In genomic region chr6:106223300-106223930, GRCh38 we compare ENCODE assay signal across 8 cellular contexts.
A peak's percentile ranks its signal among the peaks of the same experiment; 100 is the strongest.
DNase-seq lines count a peak whose midpoint lies in the region; ATAC-seq, FAIRE-seq and TF ChIP-seq lines count a peak whose summit lies in the region.

No MANE protein-coding gene starts in this region.

- FAIRE-seq in G401.6 (lab: Jason Lieb, UNC), result peak; percentile 87

- no peak overlapping the region for H3K4ac ChIP-seq in mesendoderm (ENCODE audit: low read depth, low read length)

- H2BK5ac ChIP-seq in mesendoderm (ENCODE audit: low read length), result no peak overlapping the region

- intact Hi-C loops in dorsolateral prefrontal cortex (cut with DNase I), result loop anchor here in 1 of 2 donors (10.0 kb wide), 1 partner anchor 739 kb away; no protein-coding TSS in a partner anchor

- H3K9ac ChIP-seq in mesendoderm (ENCODE audit: low read length), result no peak overlapping the region

- H2BK120ac ChIP-seq in mesendoderm (ENCODE audit: low read depth, low read length), result no peak overlapping the region

- no peak overlapping the region for H3K56ac ChIP-seq in mesendoderm (ENCODE audit: low read length)

- peak; percentile 45 to 84 (median 69) for TF ChIP-seq CTCF in dorsolateral prefrontal cortex (IDR thresholded peaks at IDR 0.05 in 54 of 56, conservative IDR thresholded peaks at IDR 0.05 in 2 of 56; ENCODE audit: low read depth in 1 of 56, partially characterized antibody in 56 of 56)

- no peak overlapping the region for H3K23ac ChIP-seq in mesendoderm (ENCODE audit: low read length)

- H3K36me3 ChIP-seq in mesendoderm (ENCODE audit: control insufficient read depth, insufficient read depth, low read length), result no peaks in the 10 kb centered on the region

- DNase-seq in NCI-H460 (ENCODE audit: extremely low read depth, low read depth) (peak; percentile 64), dorsolateral prefrontal cortex (peak in 6 of 10 donors; percentile 37 to 76 (median 52)), mesendoderm (peak; percentile 68)
- DNase-seq in activated CD4-positive, alpha-beta T cell treated with anti-CD3 and anti-CD28 coated beads for 48 hours, result peak; percentile 81
- DNase-seq in stimulated activated CD8-positive, alpha-beta memory T cell treated with anti-CD3 and anti-CD28 coated beads, Interleukin-4, amount 100 ng/mL, for 24 hours (ENCODE audit: low read depth), result peak; percentile 50

- no peaks in the 10 kb centered on the region for H3K4me1 ChIP-seq in mesendoderm (ENCODE audit: control insufficient read depth, low read depth, low read length)

- no peak overlapping the region for H3K4me2 ChIP-seq in mesendoderm (ENCODE audit: low read length)

- ATAC-seq in HG02885 (IDR thresholded peaks at IDR 0.05; ENCODE audit: poor library complexity, unreplicated experiment) (peak; percentile 64), GM18861 (IDR thresholded peaks at IDR 0.05; ENCODE audit: unreplicated experiment) (no peak)

- no peaks in the 10 kb centered on the region for H3K79me2 ChIP-seq in mesendoderm (ENCODE audit: control insufficient read depth, insufficient read depth, low read length)

- no peak overlapping the region for H2BK15ac ChIP-seq in mesendoderm (replicated peaks; ENCODE audit: low read depth)

- H2AK5ac ChIP-seq in mesendoderm (ENCODE audit: low read length), result no peak overlapping the region

- H4K5ac ChIP-seq in mesendoderm (ENCODE audit: low read length), result no peak overlapping the region

- H3K27ac ChIP-seq in dorsolateral prefrontal cortex (no peak overlapping the region), mesendoderm (ENCODE audit: low read depth, low read length) (no peak overlapping the region)

- no peaks in the 10 kb centered on the region for H3K27me3 ChIP-seq in dorsolateral prefrontal cortex
- H3K27me3 ChIP-seq in mesendoderm (ENCODE audit: insufficient read depth, low read length, poor library complexity), result no peaks in the 10 kb centered on the region

- WGBS in mesendoderm (ENCODE audit: extremely low coverage, insufficient coverage, low lambda C conversion rate), result no CpG with 5 or more reads among the region's 2 CpGs

- no peak overlapping the region for H3K18ac ChIP-seq in mesendoderm (ENCODE audit: low read length)

- no peaks in the 10 kb centered on the region for H3K79me1 ChIP-seq in mesendoderm (ENCODE audit: low read length)

- H3K4me3 ChIP-seq in dorsolateral prefrontal cortex (no peak overlapping the region), mesendoderm (ENCODE audit: low read length) (no peak overlapping the region)

- H4K8ac ChIP-seq in mesendoderm (ENCODE audit: low read depth, low read length), result no peak overlapping the region
